13 cellular contexts compared by ENCODE assay signal in genomic region chr14:23876160-23876750, GRCh38.
"Had no signal": no experiment of that assay in that cellular context is flagged by ENCODE, and none has a peak within 500 bp of the region (broad histone marks: within the 10 kb centered on the region; RNA-seq: fewer than 3 reads in every experiment).

No MANE protein-coding gene starts in this region.

- H3K27ac Mint-ChIP-seq: natural killer cell had no signal

- H3K36me3 Mint-ChIP-seq: natural killer cell; stimulated activated memory B cell treated with anti-CD40 and anti-IgM and Interleukin-4, amounts not matched to agents 10 μg/mL and 1 μg/mL and 100 μg/mL, for 72 hours had no signal

- DNase-seq: effector memory CD4-positive, alpha-beta T cell; gastrocnemius medialis; heart right ventricle; hypothalamus; kidney glomerular epithelial cell; mammary epithelial cell; natural killer cell; posterior cingulate gyrus; stimulated activated CD4-positive, alpha-beta T cell treated with anti-CD3 and anti-CD28 coated beads, Interleukin-4, amount 100 ng/mL, for 1 hour; stimulated activated CD8-positive, alpha-beta memory T cell treated with anti-CD3 and anti-CD28 coated beads, Interleukin-4, amount 100 ng/mL, for 48 hours had no signal

- H3K9me3 Mint-ChIP-seq: natural killer cell; stimulated activated memory B cell treated with anti-CD40 and anti-IgM and Interleukin-4, amounts not matched to agents 10 μg/mL and 1 μg/mL and 100 μg/mL, for 72 hours had no signal

- H3K4me3 Mint-ChIP-seq: natural killer cell; neural crest cell; stimulated activated memory B cell treated with anti-CD40 and anti-IgM and Interleukin-4, amounts not matched to agents 10 μg/mL and 1 μg/mL and 100 μg/mL, for 72 hours had no signal

- ATAC-seq: esophagus mucosa, gastrocnemius medialis, heart right ventricle, natural killer cell had no signal

- H3K4me1 Mint-ChIP-seq: natural killer cell; neural crest cell; stimulated activated memory B cell treated with anti-CD40 and anti-IgM and Interleukin-4, amounts not matched to agents 10 μg/mL and 1 μg/mL and 100 μg/mL, for 72 hours had no signal
